1 cellular context compared by ENCODE assay signal in genomic region chr2:71000780-71001591, GRCh38.
A peak's percentile ranks its signal among the peaks of the same experiment; 100 is the strongest.
TF ChIP-seq lines count a peak whose summit lies in the region.

No MANE protein-coding gene starts in this region.

TF ChIP-seq in HepG2, 621 proteins besides CTCF, POLR2A, EP300 and RAD21 (continued from another document):
- TF ChIP-seq HNF1A (IDR thresholded peaks at IDR 0.05; ENCODE audit: low read depth) (no peak), HNF1A (CRISPR knock-in tag; IDR thresholded peaks at IDR 0.05; ENCODE audit: borderline replicate concordance) (no peak), HNRNPL (IDR thresholded peaks at IDR 0.05; ENCODE audit: low read depth, low read length) (no peak), HMG20B (CRISPR knock-in tag; conservative IDR thresholded peaks at IDR 0.05) (0 out of 2 replicates have a peak, but pooled peaks have one; percentile 44), ATF2 (CRISPR knock-in tag; IDR thresholded peaks at IDR 0.05) (peak; percentile 50; the same call in 1 of the 2 replicates), ELF3 (CRISPR knock-in tag; IDR thresholded peaks at IDR 0.05) (peak; percentile 79), GMEB2 (CRISPR knock-in tag; IDR thresholded peaks at IDR 0.05; ENCODE audit: low read depth) (no peak), GFI1 (CRISPR knock-in tag; IDR thresholded peaks at IDR 0.05; ENCODE audit: borderline replicate concordance) (no peak), KLF16 (CRISPR knock-in tag; IDR thresholded peaks at IDR 0.05) (peak in 1 of 2 experiments; percentile 82; a peak in 1 of 4 replicates), CENPX (CRISPR knock-in tag; IDR thresholded peaks at IDR 0.05) (no peak), PHF8 (CRISPR knock-in tag; IDR thresholded peaks at IDR 0.05) (peak; percentile 80), THAP9 (CRISPR knock-in tag; IDR thresholded peaks at IDR 0.05; ENCODE audit: borderline replicate concordance) (peak; percentile 52; the same call in 1 of the 2 replicates), ZKSCAN8 (CRISPR knock-in tag; IDR thresholded peaks at IDR 0.05; ENCODE audit: borderline replicate concordance) (0 out of 2 replicates have a peak, but pooled peaks have one; percentile 41), ZNF609 (CRISPR knock-in tag; IDR thresholded peaks at IDR 0.05; ENCODE audit: borderline replicate concordance) (no peak), HOXA5 (CRISPR knock-in tag; IDR thresholded peaks at IDR 0.05) (peak; percentile 73; the same call in 1 of the 2 replicates), IKZF4 (CRISPR knock-in tag; IDR thresholded peaks at IDR 0.05; ENCODE audit: borderline replicate concordance, low read depth, not compliant biosample characterization) (no peak), ZBTB39 (CRISPR knock-in tag; IDR thresholded peaks at IDR 0.05) (no peak), THYN1 (CRISPR knock-in tag; IDR thresholded peaks at IDR 0.05; ENCODE audit: borderline replicate concordance, low read depth) (peak; percentile 22; the same call in 1 of the 2 replicates), POLR2AphosphoS5 (IDR thresholded peaks at IDR 0.05; ENCODE audit: low read depth, low read length) (peak; percentile 87), ZNF777 (CRISPR knock-in tag; IDR thresholded peaks at IDR 0.05) (peak; percentile 51; the same call in 1 of the 2 replicates), TRIM22 (IDR thresholded peaks at IDR 0.05) (no peak), ZNF709 (CRISPR knock-in tag; IDR thresholded peaks at IDR 0.05) (no peak), ZNF83 (CRISPR knock-in tag; IDR thresholded peaks at IDR 0.05; ENCODE audit: borderline replicate concordance) (no peak), MIER3 (CRISPR knock-in tag; IDR thresholded peaks at IDR 0.05; ENCODE audit: borderline replicate concordance) (peak; percentile 52; the same call in 1 of the 2 replicates), ZNF224 (CRISPR knock-in tag; IDR thresholded peaks at IDR 0.05) (peak; percentile 77; the same call in 1 of the 2 replicates), PHB2 (IDR thresholded peaks at IDR 0.05; ENCODE audit: partially characterized antibody) (no peak), JDP2 (CRISPR knock-in tag; IDR thresholded peaks at IDR 0.05; ENCODE audit: borderline replicate concordance) (no peak), ZNF672 (CRISPR knock-in tag; IDR thresholded peaks at IDR 0.05) (no peak), TAF1 (CRISPR knock-in tag; IDR thresholded peaks at IDR 0.05) (peak; percentile 64; the same call in 1 of the 2 replicates)
